ENCODE assay signal across 18 cellular contexts in the genomic region with DNA sequence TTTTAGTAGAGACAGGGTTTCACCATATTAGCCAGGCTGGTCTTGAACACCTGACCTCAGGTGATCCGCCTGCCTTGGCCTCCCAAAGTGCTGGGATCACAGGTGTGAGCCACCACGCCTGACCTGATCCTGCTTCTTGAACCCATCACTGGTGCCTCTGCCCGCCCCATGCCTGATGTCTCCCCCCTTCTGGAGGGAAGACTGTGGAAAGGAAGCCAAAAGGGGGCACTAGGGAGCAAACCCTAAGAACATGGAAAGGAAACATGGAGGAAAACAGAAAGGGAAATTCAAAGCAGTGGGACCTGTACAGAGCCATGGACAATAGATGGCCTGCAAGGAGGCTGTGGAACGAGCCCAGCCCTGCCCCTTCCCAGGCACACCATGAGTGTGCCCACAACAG. TPM values are rescaled to one million over a fixed set of nuclear protein-coding genes. Genes with fewer than 3 reads are reported as not detected.
A peak's percentile ranks its signal among the peaks of the same experiment; 100 is the strongest.
DNase-seq lines count a peak whose midpoint lies in the region; ATAC-seq and TF ChIP-seq lines count a peak whose summit lies in the region.
"Had no signal": no experiment of that assay in that cellular context is flagged by ENCODE, and none has a peak within 500 bp of the region (broad histone marks: within the 10 kb centered on the region; RNA-seq: fewer than 3 reads in every experiment).

No MANE protein-coding gene starts in this region.

- H3K36me3 Mint-ChIP-seq in activated T-cell treated with anti-CD3 and anti-CD28 coated beads, Interleukin-2, amount 50 U/mL, for 72 hours (ENCODE audit: insufficient read depth in 2 of 2) = peaks cover 0 to 1% of the 10 kb centered on the region in 2 donors
- no peaks in the 10 kb centered on the region for H3K36me3 Mint-ChIP-seq in natural killer cell treated with Interleukin-12 subunit alpha and Interleukin-12 subunit beta and Interleukin-15 and Interleukin-18, amount 100 ng/mL, for 72 hours

- H3K27me3 ChIP-seq in BE2C = no peaks in the 10 kb centered on the region

- H3K27me3 Mint-ChIP-seq in activated T-cell treated with anti-CD3 and anti-CD28 coated beads, Interleukin-2, amount 50 U/mL, for 72 hours (ENCODE audit: low read depth) = no peaks in the 10 kb centered on the region
- H3K27me3 Mint-ChIP-seq in natural killer cell treated with Interleukin-12 subunit alpha and Interleukin-12 subunit beta and Interleukin-15 and Interleukin-18, amount 100 ng/mL, for 72 hours = no peaks in the 10 kb centered on the region
- H3K27me3 Mint-ChIP-seq: activated CD4-positive, alpha-beta T cell treated with anti-CD3 and anti-CD28 coated beads for 36 hours had no signal

- POLR2A ChIA-PET in HEK293T (lab: Yijun Ruan, JAX) = no interaction called here

- peaks cover 9% of the 10 kb centered on the region for H3K36me3 ChIP-seq in BE2C
- H3K36me3 ChIP-seq: BLaER1, prostate gland had no signal

- peak; percentile 21; the same call in 1 of the 3 replicates for ATAC-seq in SK-N-SH treated with all-trans-retinoic acid at 6 μM for 48 hours
- ATAC-seq in activated T-cell treated with anti-CD3 and anti-CD28 coated beads, Interleukin-2, amount 50 U/mL, for 72 hours (replicated peaks in 1 of 2) = no peak
- no peak for ATAC-seq in natural killer cell treated with Interleukin-12 subunit alpha and Interleukin-12 subunit beta and Interleukin-15 and Interleukin-18, amount 100 ng/mL, for 72 hours
- ATAC-seq: activated CD4-positive, alpha-beta T cell treated with anti-CD3 and anti-CD28 coated beads for 36 hours had no signal

- H3K27ac Mint-ChIP-seq in activated T-cell treated with anti-CD3 and anti-CD28 coated beads, Interleukin-2, amount 50 U/mL, for 72 hours = no peak overlapping the region
- no peak overlapping the region for H3K27ac Mint-ChIP-seq in natural killer cell treated with Interleukin-12 subunit alpha and Interleukin-12 subunit beta and Interleukin-15 and Interleukin-18, amount 100 ng/mL, for 72 hours
- H3K27ac Mint-ChIP-seq: activated CD4-positive, alpha-beta T cell treated with anti-CD3 and anti-CD28 coated beads for 36 hours had no signal

- H3K4me3 ChIP-seq in BE2C (ENCODE audit: low read depth, low read length) = no peak overlapping the region
- H3K4me3 ChIP-seq in fibroblast of pulmonary artery (replicated peaks; ENCODE audit: low read depth, low read length) = no peak overlapping the region
- H3K4me3 ChIP-seq: BLaER1, prostate gland had no signal

- H3K4me1 ChIP-seq in BE2C = no peaks in the 10 kb centered on the region; the same call in 1 of the 2 replicates
- H3K4me1 ChIP-seq: prostate gland had no signal

- CTCF ChIA-PET in HEK293T (lab: Yijun Ruan, JAX) = no interaction called here

- no peaks in the 10 kb centered on the region for H3K9me3 Mint-ChIP-seq in activated T-cell treated with anti-CD3 and anti-CD28 coated beads, Interleukin-2, amount 50 U/mL, for 72 hours
- H3K9me3 Mint-ChIP-seq in natural killer cell treated with Interleukin-12 subunit alpha and Interleukin-12 subunit beta and Interleukin-15 and Interleukin-18, amount 100 ng/mL, for 72 hours = no peaks in the 10 kb centered on the region

- peak; percentile 33 for TF ChIP-seq CTCF in BE2C (IDR thresholded peaks at IDR 0.05; ENCODE audit: low read depth, low read length)
- 0 out of 2 replicates have a peak, but pooled peaks have one; percentile 7 for TF ChIP-seq CTCF in GM12874 (IDR thresholded peaks at IDR 0.05; ENCODE audit: insufficient read depth, low read depth, low read length)
- TF ChIP-seq CTCF in fibroblast of pulmonary artery (IDR thresholded peaks at IDR 0.05; ENCODE audit: low read length, missing control alignments) = peak; percentile 25

- H3K4me3 Mint-ChIP-seq in activated T-cell treated with anti-CD3 and anti-CD28 coated beads, Interleukin-2, amount 50 U/mL, for 72 hours = no peak overlapping the region
- H3K4me3 Mint-ChIP-seq in natural killer cell treated with Interleukin-12 subunit alpha and Interleukin-12 subunit beta and Interleukin-15 and Interleukin-18, amount 100 ng/mL, for 72 hours = no peak overlapping the region
- H3K4me3 Mint-ChIP-seq: activated CD4-positive, alpha-beta T cell treated with anti-CD3 and anti-CD28 coated beads for 36 hours had no signal

- H3K9me3 ChIP-seq in BE2C = no peaks in the 10 kb centered on the region
- H3K9me3 ChIP-seq: BLaER1, prostate gland had no signal

- peaks cover 37% of the 10 kb centered on the region for H3K4me1 Mint-ChIP-seq in activated T-cell treated with anti-CD3 and anti-CD28 coated beads, Interleukin-2, amount 50 U/mL, for 72 hours (ENCODE audit: low read depth)
- H3K4me1 Mint-ChIP-seq in natural killer cell treated with Interleukin-12 subunit alpha and Interleukin-12 subunit beta and Interleukin-15 and Interleukin-18, amount 100 ng/mL, for 72 hours (ENCODE audit: low read depth in 2 of 2) = peaks cover 5 to 8% of the 10 kb centered on the region in 2 donors

- DNase-seq in BE2C (no peak), fibroblast of pulmonary artery (ENCODE audit: low read depth) (no peak), HEK293T (ENCODE audit: extremely low spot score) (no peak), NCI-H187 treated with DMSO at 0.1 percent for 48 hours (lab: John Stamatoyannopoulos, UW) (no peak)
- DNase-seq in activated T-cell treated with anti-CD3 and anti-CD28 coated beads, Interleukin-2, amount 50 U/mL, for 72 hours = no peak
- no peak for DNase-seq in natural killer cell treated with Interleukin-12 subunit alpha and Interleukin-12 subunit beta and Interleukin-15 and Interleukin-18, amount 100 ng/mL, for 72 hours (ENCODE audit: low spot score)
- DNase-seq: activated CD4-positive, alpha-beta T cell treated with anti-CD3 and anti-CD28 coated beads for 36 hours; activated T-cell treated with anti-CD3 and anti-CD28 coated beads, Interleukin-2, amount 50 U/mL, for 1 hour; GDM1; hippocampal formation; NCI-H1930; NCI-H526; RPMI8226; T-helper 2 cell had no signal

TF ChIP-seq in SK-N-SH treated with all-trans-retinoic acid at 6 μM for 48 hours, 23 proteins besides CTCF, POLR2A, EP300 and RAD21:
- TF ChIP-seq ZC3H10 (CRISPR knock-in tag; IDR thresholded peaks at IDR 0.05) (no peak), TOX (CRISPR knock-in tag; IDR thresholded peaks at IDR 0.05; ENCODE audit: borderline replicate concordance) (no peak), ZFP30 (CRISPR knock-in tag; IDR thresholded peaks at IDR 0.05) (no peak), PPARA (CRISPR knock-in tag; IDR thresholded peaks at IDR 0.05; ENCODE audit: borderline replicate concordance) (no peak), ISL1 (CRISPR knock-in tag; IDR thresholded peaks at IDR 0.05) (no peak), ESRRG (CRISPR knock-in tag; IDR thresholded peaks at IDR 0.05) (no peak)

TF ChIP-seq in HEK293T, 16 proteins besides CTCF, POLR2A, EP300 and RAD21:
- TF ChIP-seq FOXK2 (IDR thresholded peaks at IDR 0.05) = no peak
- TF ChIP-seq FOXA1 (IDR thresholded peaks at IDR 0.05) = no peak
- no peak for TF ChIP-seq TARDBP (IDR thresholded peaks at IDR 0.05)
- no peak for TF ChIP-seq BHLHE40 (IDR thresholded peaks at IDR 0.05; ENCODE audit: borderline replicate concordance)
- TF ChIP-seq SUZ12 (IDR thresholded peaks at IDR 0.05) = no peak
- TF ChIP-seq ZNF384 (IDR thresholded peaks at IDR 0.05) = no peak
- no peak for TF ChIP-seq ELF4 (IDR thresholded peaks at IDR 0.05)
- TF ChIP-seq SP1 (IDR thresholded peaks at IDR 0.05) = no peak

RNA-seq across cellular contexts. Expression of a gene that starts 31.1 kb away (rescaled TPM):
- polyA plus RNA-seq in BE2C (2012; ENCODE audit: insufficient read depth, insufficient read length, low read depth) = 379 TPM
- 10 to 100 TPM; 90.5 to 91.2 TPM for total RNA-seq in activated T-cell treated with anti-CD3 and anti-CD28 coated beads, Interleukin-2, amount 50 U/mL, for 72 hours
- total RNA-seq in natural killer cell treated with Interleukin-12 subunit alpha and Interleukin-12 subunit beta and Interleukin-15 and Interleukin-18, amount 100 ng/mL, for 72 hours = 100 to 1,000 TPM; 195 to 451 TPM
